ENCODE assay signal across 1 cellular context in genomic region chr2:234333168-234334130, GRCh38.
TF ChIP-seq lines count a peak whose summit lies in the region.

No MANE protein-coding gene starts in this region.

TF ChIP-seq in WTC11, 78 proteins besides CTCF, POLR2A, EP300 and RAD21 (continued from another document):
- no peak for TF ChIP-seq ZNF281 (CRISPR knock-in tag; IDR thresholded peaks at IDR 0.05)
- no peak for TF ChIP-seq ZNF423 (CRISPR knock-in tag; IDR thresholded peaks at IDR 0.05)
- TF ChIP-seq ZBTB43 (CRISPR knock-in tag; IDR thresholded peaks at IDR 0.05), result no peak
